Comparison of ENCODE assay signal across 12 cellular contexts in the genomic region with DNA sequence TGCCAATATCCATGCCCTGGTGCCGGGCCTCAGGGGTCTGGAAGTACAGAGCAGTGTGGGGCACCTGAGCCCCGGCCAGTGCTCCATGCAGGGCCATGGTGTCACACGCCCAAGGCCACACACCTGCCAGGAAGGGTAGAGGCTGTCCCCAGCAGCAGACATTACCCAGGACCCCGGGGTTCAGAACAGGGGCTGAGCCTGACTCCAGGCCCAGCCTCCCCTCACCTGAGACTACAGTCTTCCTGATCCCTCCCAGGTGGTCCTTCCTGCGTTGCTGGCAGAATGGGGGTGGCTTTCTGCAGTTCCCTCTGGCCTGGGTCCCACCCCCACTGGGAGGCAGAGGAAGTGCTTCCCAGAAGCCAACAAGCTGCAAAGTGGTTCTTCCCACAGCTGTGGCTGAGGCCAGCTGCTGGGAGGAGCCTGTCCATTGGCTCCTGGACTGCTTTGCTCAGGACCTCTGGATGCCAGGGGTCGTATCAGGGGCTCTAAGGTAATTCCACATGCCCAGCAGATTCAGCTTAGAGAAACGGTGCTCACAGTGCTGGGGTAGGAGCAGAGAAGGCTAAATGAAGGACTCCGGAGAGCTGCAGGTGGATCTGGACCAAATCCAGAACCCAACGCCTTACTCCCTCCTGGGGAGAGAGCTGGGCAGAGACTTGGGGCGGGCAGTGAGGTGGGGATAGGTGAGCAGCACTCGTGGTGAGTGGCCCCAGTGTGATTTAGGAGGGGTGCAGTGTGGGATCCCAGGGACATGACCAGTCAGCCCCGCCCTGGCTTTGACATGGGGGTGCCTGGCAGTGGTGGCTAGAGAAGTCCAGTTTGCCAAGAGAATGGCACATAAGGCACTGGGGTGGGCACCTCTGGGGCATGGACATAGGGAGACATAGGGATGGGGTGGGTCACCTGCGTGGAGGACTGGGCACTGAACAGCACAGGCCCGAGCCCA. TPM values are rescaled to one million over a fixed set of nuclear protein-coding genes. Genes with fewer than 3 reads are reported as not detected.
DNase-seq lines count a peak whose midpoint lies in the region; ATAC-seq and TF ChIP-seq lines count a peak whose summit lies in the region.
"Had no signal": no experiment of that assay in that cellular context is flagged by ENCODE, and none has a peak within 500 bp of the region (broad histone marks: within the 10 kb centered on the region; RNA-seq: fewer than 3 reads in every experiment).

No MANE protein-coding gene starts in this region.

- 53 to 58% methylated on average over 12 to 13 of the region's 14 CpGs for WGBS in thyroid gland, 2 donors

- H3K27me3 Mint-ChIP-seq in activated naive CD8-positive, alpha-beta T cell = no peaks in the 10 kb centered on the region
- H3K27me3 Mint-ChIP-seq in activated naive CD8-positive, alpha-beta T cell treated with anti-CD3 and anti-CD28 coated beads for 36 hours = no peaks in the 10 kb centered on the region
- H3K27me3 Mint-ChIP-seq in T-helper 17 cell = no peaks in the 10 kb centered on the region

- H3K4me1 ChIP-seq in thyroid gland (peaks cover 7 to 17% of the 10 kb centered on the region in 2 donors), PC-9 (replicated peaks; ENCODE audit: insufficient read depth) (no peaks in the 10 kb centered on the region)

- ATAC-seq in T-helper 17 cell = no peak

- no peaks in the 10 kb centered on the region for H3K36me3 Mint-ChIP-seq in activated naive CD8-positive, alpha-beta T cell
- no peaks in the 10 kb centered on the region for H3K36me3 Mint-ChIP-seq in activated naive CD8-positive, alpha-beta T cell treated with anti-CD3 and anti-CD28 coated beads for 36 hours
- H3K36me3 Mint-ChIP-seq in T-helper 17 cell (ENCODE audit: low read depth) = no peaks in the 10 kb centered on the region

- H3K4me3 ChIP-seq in thyroid gland (replicated peaks in 1 of 3) (no peak overlapping the region), PC-9 (no peak overlapping the region)
- H3K4me3 ChIP-seq: skin epidermis had no signal

- no peak overlapping the region for H3K4me3 Mint-ChIP-seq in activated naive CD8-positive, alpha-beta T cell
- no peak overlapping the region for H3K4me3 Mint-ChIP-seq in activated naive CD8-positive, alpha-beta T cell treated with anti-CD3 and anti-CD28 coated beads for 36 hours
- H3K4me3 Mint-ChIP-seq in T-helper 17 cell = no peak overlapping the region
- H3K4me3 Mint-ChIP-seq: T-helper 1 cell treated with Interleukin-12 subunit alpha and Interleukin-12 subunit beta and Interleukin-4 antibody, amounts not matched to agents 30 μg/mL and 1 μg/mL, for 36 hours had no signal

- POLR2A ChIA-PET in PC-9 (lab: Charles Lee; ENCODE audit: unreplicated experiment) = interaction anchor here (0.5 kb wide), 1 partner anchor 58 kb away, joined by 3 read pairs; no protein-coding TSS in a partner anchor

- TF ChIP-seq POLR2A in thyroid gland (IDR thresholded peaks at IDR 0.05) = no peak

- no peak overlapping the region for H2AFZ ChIP-seq in PC-9

- no peaks in the 10 kb centered on the region for H3K79me2 ChIP-seq in PC-9 (ENCODE audit: low read depth)

- peak overlapping the region; percentile 22 for H3K27ac Mint-ChIP-seq in activated naive CD8-positive, alpha-beta T cell
- no peak overlapping the region for H3K27ac Mint-ChIP-seq in activated naive CD8-positive, alpha-beta T cell treated with anti-CD3 and anti-CD28 coated beads for 36 hours
- H3K27ac Mint-ChIP-seq in T-helper 17 cell = peak overlapping the region; percentile 74
- H3K27ac Mint-ChIP-seq: T-helper 1 cell treated with Interleukin-12 subunit alpha and Interleukin-12 subunit beta and Interleukin-4 antibody, amounts not matched to agents 30 μg/mL and 1 μg/mL, for 36 hours had no signal

- no TSS peak for BruUV-seq in PC-9 (replicated peaks; lab: Mats Ljungman, UMichigan)

- DNase-seq in activated naive CD8-positive, alpha-beta T cell treated with anti-CD3 and anti-CD28 coated beads for 36 hours = no peak
- DNase-seq in T-helper 17 cell (no peak), islet precursor cell (peak; percentile 63), thyroid gland (peak; percentile 51 to 52), T1000 (lab: John Stamatoyannopoulos, UW) (no peak), NCI-H1694 (lab: John Stamatoyannopoulos, UW) (no peak), PC-9 (no peak)
- DNase-seq: cerebellar nuclear complex, NCI-H1105 had no signal

- no peak overlapping the region for H3K27ac ChIP-seq in thyroid gland
- H3K27ac ChIP-seq in PC-9 = no peak overlapping the region; the same call in 1 of the 2 replicates

- intact Hi-C loops in thyroid gland (cut with DNase I) = no loop called here
- intact Hi-C loops in PC-9 (cut with micrococcal nuclease; ENCODE audit: unreplicated experiment) = no loop called here

- no peaks in the 10 kb centered on the region for H3K27me3 ChIP-seq in thyroid gland
- no peaks in the 10 kb centered on the region for H3K27me3 ChIP-seq in PC-9 (ENCODE audit: insufficient read depth, low read depth)

- H3K4me1 Mint-ChIP-seq in activated naive CD8-positive, alpha-beta T cell (ENCODE audit: low read depth) = no peaks in the 10 kb centered on the region
- no peaks in the 10 kb centered on the region for H3K4me1 Mint-ChIP-seq in activated naive CD8-positive, alpha-beta T cell treated with anti-CD3 and anti-CD28 coated beads for 36 hours
- peaks cover 5% of the 10 kb centered on the region for H3K4me1 Mint-ChIP-seq in T-helper 17 cell

- CTCF ChIA-PET in PC-9 (lab: Charles Lee) = no interaction called here

- H3K36me3 ChIP-seq in thyroid gland = peaks cover 13% of the 10 kb centered on the region in 2 donors
- no peaks in the 10 kb centered on the region for H3K36me3 ChIP-seq in PC-9 (ENCODE audit: low read depth)

- H3K9me3 Mint-ChIP-seq in activated naive CD8-positive, alpha-beta T cell (ENCODE audit: low read depth) = no peaks in the 10 kb centered on the region
- no peaks in the 10 kb centered on the region for H3K9me3 Mint-ChIP-seq in activated naive CD8-positive, alpha-beta T cell treated with anti-CD3 and anti-CD28 coated beads for 36 hours
- H3K9me3 Mint-ChIP-seq: T-helper 1 cell treated with Interleukin-12 subunit alpha and Interleukin-12 subunit beta and Interleukin-4 antibody, amounts not matched to agents 30 μg/mL and 1 μg/mL, for 36 hours had no signal

- peaks cover 19% of the 10 kb centered on the region for H4K20me1 ChIP-seq in PC-9 (ENCODE audit: insufficient read depth)

- peaks cover 55% of the 10 kb centered on the region for H3F3A ChIP-seq in PC-9 (ENCODE audit: insufficient read depth, low read depth)

- no peaks in the 10 kb centered on the region for H3K9me2 ChIP-seq in PC-9 (ENCODE audit: insufficient read depth)

- H3K4me2 ChIP-seq in PC-9 = no peak overlapping the region

- TF ChIP-seq CTCF in thyroid gland (IDR thresholded peaks at IDR 0.05) (no peak), PC-9 (conservative IDR thresholded peaks at IDR 0.05) (no peak)

- no peaks in the 10 kb centered on the region for H3K9me3 ChIP-seq in T-helper 17 cell (ENCODE audit: control insufficient read depth, low read length, poor library complexity, severe bottlenecking)
- no peaks in the 10 kb centered on the region for H3K9me3 ChIP-seq in thyroid gland
- no peaks in the 10 kb centered on the region for H3K9me3 ChIP-seq in PC-9 (ENCODE audit: insufficient read depth, low read depth)

RNA-seq across cellular contexts. Expression of a gene that starts 12.6 kb away (rescaled TPM):
- total RNA-seq in activated naive CD8-positive, alpha-beta T cell treated with anti-CD3 and anti-CD28 coated beads for 36 hours = 100 to 1,000 TPM; 108 to 113 TPM
- 100 to 1,000 TPM; 187 to 207 TPM for total RNA-seq in T-helper 17 cell
- total RNA-seq in thyroid gland = 100 to 1,000 TPM in 3 of 4 donors, 10 to 100 TPM in 1; 74.8 to 141 (median 121) TPM
- 125 and 175 TPM in 2 replicates for total RNA-seq in PC-9 (2021)

RNA-seq across cellular contexts. Expression of a gene that starts 21.0 kb away (rescaled TPM):
- total RNA-seq in activated naive CD8-positive, alpha-beta T cell treated with anti-CD3 and anti-CD28 coated beads for 36 hours = 100 to 1,000 TPM; 109 to 126 TPM
- total RNA-seq in T-helper 17 cell = 10 to 100 TPM; 59.5 to 64.2 TPM
- 100 to 1,000 TPM; 222 to 310 (median 254) TPM for total RNA-seq in thyroid gland
- total RNA-seq in PC-9 (2021) = 270 and 275 TPM in 2 replicates

RNA-seq across cellular contexts. Expression of a gene that starts 41.3 kb away (rescaled TPM):
- not detected for total RNA-seq in activated naive CD8-positive, alpha-beta T cell treated with anti-CD3 and anti-CD28 coated beads for 36 hours
- total RNA-seq in T-helper 17 cell (1 to 10 TPM; 1.1 TPM), thyroid gland (1 to 10 TPM; 3.0 to 6.6 (median 3.5) TPM), PC-9 (2021) (98.1 and 104 TPM in 2 replicates)

RNA-seq across cellular contexts. Expression of a gene that starts 47.6 kb away (rescaled TPM):
- 10 to 100 TPM; 11.6 to 13.1 TPM for total RNA-seq in activated naive CD8-positive, alpha-beta T cell treated with anti-CD3 and anti-CD28 coated beads for 36 hours
- total RNA-seq in T-helper 17 cell = 10 to 100 TPM; 24.7 to 27.2 TPM
- total RNA-seq in thyroid gland = 10 to 100 TPM; 25.7 to 49.2 (median 36.3) TPM
- total RNA-seq in PC-9 (2021) = 75.5 and 94.4 TPM in 2 replicates

Comparison
In these comparisons a context has a peak if more than half of its experiments do, and no peak if none do; other contexts are left out.
1. DNase-seq: peak in islet precursor cell (single experiment) and thyroid gland (2 of 2); none in activated naive CD8-positive, alpha-beta T cell treated with anti-CD3 and anti-CD28 coated beads for 36 hours (single experiment), T-helper 17 cell (0 of 3), T1000 (single experiment), NCI-H1694 (single experiment) and PC-9 (0 of 2).
2. RNA of a gene that starts 41.3 kb away (total RNA-seq): 98.1 to 104 TPM in PC-9; 3.0 to 6.6 TPM in thyroid gland, 1.1 TPM in T-helper 17 cell and not detected in activated naive CD8-positive, alpha-beta T cell treated with anti-CD3 and anti-CD28 coated beads for 36 hours; every median in the first group is over 10 times any median in the second.